ENCODE assay signal across 9 cellular contexts in genomic region chr6:41713650-41714291, GRCh38. TPM values are rescaled to one million over a fixed set of nuclear protein-coding genes. Genes with fewer than 3 reads are reported as not detected.
DNase-seq lines count a peak whose midpoint lies in the region; ATAC-seq, FAIRE-seq and TF ChIP-seq lines count a peak whose summit lies in the region.
"Had no signal": no experiment of that assay in that cellular context is flagged by ENCODE, and none has a peak within 500 bp of the region (broad histone marks: within the 10 kb centered on the region; RNA-seq: fewer than 3 reads in every experiment).

No MANE protein-coding gene starts in this region.

- H3K4me3 Mint-ChIP-seq in activated naive CD8-positive, alpha-beta T cell treated with anti-CD3 and anti-CD28 coated beads for 36 hours: no peak overlapping the region
- no peak overlapping the region for H3K4me3 Mint-ChIP-seq in GM23338

- no peaks in the 10 kb centered on the region for H3K9me3 ChIP-seq in pancreas

- peaks cover 15 to 26% (median 21%) of the 10 kb centered on the region in 3 donors for H3K4me1 ChIP-seq in pancreas
- H3K4me1 ChIP-seq in GM23338 (ENCODE audit: insufficient read depth): no peaks in the 10 kb centered on the region

- no peaks in the 10 kb centered on the region for H3K9me2 ChIP-seq in GM23338 (ENCODE audit: insufficient read depth)

- TF ChIP-seq CTCF in pancreas (IDR thresholded peaks at IDR 0.05) (no peak), GM23338 (conservative IDR thresholded peaks at IDR 0.05; ENCODE audit: low read depth in 2 of 2) (no peak)

- H3K4me2 ChIP-seq in GM23338: no peak overlapping the region

- DNase-seq in activated naive CD8-positive, alpha-beta T cell treated with anti-CD3 and anti-CD28 coated beads for 36 hours: peak; percentile 17
- DNase-seq in pancreas: peak in 1 of 6 donors; percentile 53
- no peak for DNase-seq in GM19240 (ENCODE audit: insufficient read length, low spot score)
- no peak for DNase-seq in GM23338 (ENCODE audit: low spot score)
- DNase-seq in activated CD4-positive, CD25-positive, alpha-beta regulatory T cell (lab: John Stamatoyannopoulos, UW): no peak

- no peaks in the 10 kb centered on the region for H3K27me3 Mint-ChIP-seq in activated naive CD8-positive, alpha-beta T cell treated with anti-CD3 and anti-CD28 coated beads for 36 hours
- no peaks in the 10 kb centered on the region for H3K27me3 Mint-ChIP-seq in GM23338 (ENCODE audit: insufficient read depth, low read depth, poor library complexity)

- no peak overlapping the region for H2AFZ ChIP-seq in GM23338

- no peaks in the 10 kb centered on the region for H3K36me3 Mint-ChIP-seq in activated naive CD8-positive, alpha-beta T cell treated with anti-CD3 and anti-CD28 coated beads for 36 hours
- no peaks in the 10 kb centered on the region for H3K36me3 Mint-ChIP-seq in GM23338 (ENCODE audit: low read depth)

- intact Hi-C loops in pancreas (cut with DNase I): no loop called here

- no peaks in the 10 kb centered on the region for H3K36me3 ChIP-seq in pancreas
- no peaks in the 10 kb centered on the region for H3K36me3 ChIP-seq in GM23338 (ENCODE audit: insufficient read depth)

- H3K27ac ChIP-seq in pancreas (peak overlapping the region; percentile 70 to 86 (median 80)), GM23338 (ENCODE audit: low read depth) (no peak overlapping the region)

- peak; percentile 66 for ATAC-seq in GM18868 (IDR thresholded peaks at IDR 0.05; ENCODE audit: unreplicated experiment)
- ATAC-seq in HG02759 (IDR thresholded peaks at IDR 0.05; ENCODE audit: unreplicated experiment): peak; percentile 78
- ATAC-seq in pancreas: peak in 3 of 4 donors; percentile 11 to 15 (median 14)
- no peak for ATAC-seq in GM23338
- ATAC-seq in HG03025 (IDR thresholded peaks at IDR 0.05; ENCODE audit: low FRiP score, unreplicated experiment): no peak

- H3K79me2 ChIP-seq in GM23338 (replicated peaks; ENCODE audit: insufficient read depth): no peaks in the 10 kb centered on the region

- H3K4me3 ChIP-seq in pancreas (no peak overlapping the region), GM23338 (no peak overlapping the region)

- no peaks in the 10 kb centered on the region for H3K9me3 Mint-ChIP-seq in activated naive CD8-positive, alpha-beta T cell treated with anti-CD3 and anti-CD28 coated beads for 36 hours
- H3K9me3 Mint-ChIP-seq in GM23338: no peaks in the 10 kb centered on the region

- no peaks in the 10 kb centered on the region for H3K27me3 ChIP-seq in pancreas
- H3K27me3 ChIP-seq in GM23338 (ENCODE audit: insufficient read depth): no peaks in the 10 kb centered on the region

- no peaks in the 10 kb centered on the region for H4K20me1 ChIP-seq in GM23338 (replicated peaks; ENCODE audit: insufficient read depth)

- peaks cover 27% of the 10 kb centered on the region for H3K4me1 Mint-ChIP-seq in activated naive CD8-positive, alpha-beta T cell treated with anti-CD3 and anti-CD28 coated beads for 36 hours
- peaks cover 9% of the 10 kb centered on the region; the same call in 2 of the 3 replicates for H3K4me1 Mint-ChIP-seq in GM23338

- no peaks in the 10 kb centered on the region for H3F3A ChIP-seq in GM23338 (replicated peaks; ENCODE audit: low read depth)

- no peak overlapping the region for H3K27ac Mint-ChIP-seq in activated naive CD8-positive, alpha-beta T cell treated with anti-CD3 and anti-CD28 coated beads for 36 hours
- no peak overlapping the region for H3K27ac Mint-ChIP-seq in GM23338

- no peak for FAIRE-seq in pancreas (lab: Jason Lieb, UNC)
- FAIRE-seq: endometrium had no signal

- 66 to 80% methylated on average over 14 of the region's 14 CpGs for WGBS in pancreas, 2 donors

TF ChIP-seq in GM23338, 12 proteins besides CTCF, POLR2A, EP300 and RAD21 (continues in another document):
- TF ChIP-seq REST (IDR thresholded peaks at IDR 0.05; ENCODE audit: unreplicated experiment): no peak
- TF ChIP-seq EZH2phosphoT487 (IDR thresholded peaks at IDR 0.05; ENCODE audit: unreplicated experiment): no peak
- TF ChIP-seq EZH2 (IDR thresholded peaks at IDR 0.05; ENCODE audit: low read depth, unreplicated experiment): no peak
- TF ChIP-seq ZNF114 (CRISPR knock-in tag; IDR thresholded peaks at IDR 0.05): no peak

RNA-seq across cellular contexts. Expression of gene TFEB, which starts 21.6 kb away (rescaled TPM):
- 10 to 100 TPM in 1 of 2 experiments, 1 to 10 TPM in 1; 9.3 to 11.5 TPM for total RNA-seq in activated naive CD8-positive, alpha-beta T cell treated with anti-CD3 and anti-CD28 coated beads for 36 hours
- total RNA-seq in pancreas: 10 to 100 TPM in 3 of 6 donors, 1 to 10 TPM in 3; 6.5 to 16.2 (median 10.1) TPM
- polyA plus RNA-seq in pancreas: 10 to 100 TPM; 27.4 to 49.4 TPM
- 1.7 and 4.3 TPM in 2 replicates for total RNA-seq in GM23338 (2014; rRNA removed; shearing (Covaris generic))
- polyA plus RNA-seq in GM23338 (2016; fragmentation: Nextera tagmentation; extraction: Ambion mirVana): 1.1 and 1.3 TPM in 2 replicates

RNA-seq across cellular contexts. Expression of gene PGC, which starts 33.4 kb away (rescaled TPM):
- not detected for total RNA-seq in activated naive CD8-positive, alpha-beta T cell treated with anti-CD3 and anti-CD28 coated beads for 36 hours
- total RNA-seq in pancreas: 10 to 100 TPM in 1 of 6 donors, 1 to 10 TPM in 5; 1.0 to 24.4 (median 3.2) TPM
- polyA plus RNA-seq in pancreas (10 to 100 TPM in 1 of 2 donors, 1 to 10 TPM in 1; 1.5 to 33.6 TPM), GM23338 (2016; fragmentation: Nextera tagmentation; extraction: Ambion mirVana) (not detected in 2 replicates)
- not detected in 2 replicates for total RNA-seq in GM23338 (2014; rRNA removed; shearing (Covaris generic))

Comparison
In these comparisons a context has a peak if more than half of its experiments do, and no peak if none do; other contexts are left out.
1. ATAC-seq: peak in GM18868 (single experiment), HG02759 (single experiment) and pancreas (3 of 4); none in GM23338 (single experiment) and HG03025 (single experiment).